Comparison of ENCODE assay signal across 21 cellular contexts in the genomic region with DNA sequence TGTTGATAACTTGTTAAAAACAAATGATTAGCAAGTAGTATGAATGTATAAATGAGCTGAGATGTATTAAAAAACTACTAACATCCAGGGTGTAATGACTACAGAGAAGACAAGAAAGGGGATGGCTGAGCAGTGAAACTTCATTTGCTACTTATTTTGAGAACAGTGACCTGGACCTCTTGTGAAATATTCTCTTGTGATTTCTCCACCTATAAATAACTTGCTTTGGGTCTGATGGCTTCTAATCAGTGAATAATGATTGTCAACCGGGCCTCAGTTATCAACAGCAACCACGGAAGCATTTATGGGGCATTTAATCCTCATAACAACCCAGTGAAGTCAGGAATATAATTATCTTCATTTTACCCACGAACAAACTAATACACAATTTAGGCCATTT.
"Had no signal": no experiment of that assay in that cellular context is flagged by ENCODE, and none has a peak within 500 bp of the region (broad histone marks: within the 10 kb centered on the region; RNA-seq: fewer than 3 reads in every experiment).

No MANE protein-coding gene starts in this region.

- FAIRE-seq: pancreas had no signal

- H3K4me3 Mint-ChIP-seq: effector memory CD8-positive, alpha-beta T cell; naive B cell; nephron had no signal

- H3K36me3 ChIP-seq: esophagus muscularis mucosa, pancreas, suprapubic skin, thyroid gland, upper lobe of left lung, uterus had no signal

- H3K4me1 Mint-ChIP-seq: naive B cell, nephron had no signal

- H3K4me1 ChIP-seq: suprapubic skin, thyroid gland, upper lobe of left lung had no signal

- DNase-seq: effector memory CD8-positive, alpha-beta T cell; foreskin fibroblast; hippocampal formation; mesendoderm; naive B cell; occipital lobe; pancreas; stimulated activated CD4-positive, alpha-beta T cell treated with anti-CD3 and anti-CD28 coated beads, Interleukin-12 subunit alpha, Interleukin-12 subunit beta, amount 100 ng/mL, for 4 hours; stimulated activated naive CD8-positive, alpha-beta T cell treated with anti-CD3 and anti-CD28 coated beads, Interleukin-15, Interleukin-2, amounts not matched to agents 100 U/mL and 50 U/mL, for 24 hours; thyroid gland; upper lobe of left lung; uterus had no signal

- H3K9me3 ChIP-seq: esophagus muscularis mucosa, pancreas, suprapubic skin, thyroid gland, upper lobe of left lung, uterus had no signal

- ATAC-seq: effector memory CD8-positive, alpha-beta T cell; left lobe of liver; pancreas; sciatic nerve; stimulated activated naive CD8-positive, alpha-beta T cell treated with anti-CD3 and anti-CD28 coated beads, Interleukin-15, Interleukin-2, amounts not matched to agents 100 U/mL and 50 U/mL, for 24 hours had no signal

- H3K27ac ChIP-seq: epithelial cell of prostate, esophagus muscularis mucosa, pancreas, skin epidermis, suprapubic skin, thyroid gland, upper lobe of left lung had no signal

- H3K9me3 Mint-ChIP-seq: effector memory CD8-positive, alpha-beta T cell; naive B cell; nephron had no signal

- H3K27me3 Mint-ChIP-seq: effector memory CD8-positive, alpha-beta T cell; naive B cell; progenitor cell of endocrine pancreas had no signal

- H3K4me3 ChIP-seq: esophagus muscularis mucosa, lung, pancreas, skin epidermis, suprapubic skin, thyroid gland, upper lobe of left lung, uterus had no signal

- H3K27ac Mint-ChIP-seq: effector memory CD8-positive, alpha-beta T cell; naive B cell; nephron; progenitor cell of endocrine pancreas had no signal

- H3K36me3 Mint-ChIP-seq: naive B cell had no signal

- H3K27me3 ChIP-seq: esophagus muscularis mucosa, pancreas, suprapubic skin, thyroid gland, upper lobe of left lung, uterus had no signal
